In the genomic region with DNA sequence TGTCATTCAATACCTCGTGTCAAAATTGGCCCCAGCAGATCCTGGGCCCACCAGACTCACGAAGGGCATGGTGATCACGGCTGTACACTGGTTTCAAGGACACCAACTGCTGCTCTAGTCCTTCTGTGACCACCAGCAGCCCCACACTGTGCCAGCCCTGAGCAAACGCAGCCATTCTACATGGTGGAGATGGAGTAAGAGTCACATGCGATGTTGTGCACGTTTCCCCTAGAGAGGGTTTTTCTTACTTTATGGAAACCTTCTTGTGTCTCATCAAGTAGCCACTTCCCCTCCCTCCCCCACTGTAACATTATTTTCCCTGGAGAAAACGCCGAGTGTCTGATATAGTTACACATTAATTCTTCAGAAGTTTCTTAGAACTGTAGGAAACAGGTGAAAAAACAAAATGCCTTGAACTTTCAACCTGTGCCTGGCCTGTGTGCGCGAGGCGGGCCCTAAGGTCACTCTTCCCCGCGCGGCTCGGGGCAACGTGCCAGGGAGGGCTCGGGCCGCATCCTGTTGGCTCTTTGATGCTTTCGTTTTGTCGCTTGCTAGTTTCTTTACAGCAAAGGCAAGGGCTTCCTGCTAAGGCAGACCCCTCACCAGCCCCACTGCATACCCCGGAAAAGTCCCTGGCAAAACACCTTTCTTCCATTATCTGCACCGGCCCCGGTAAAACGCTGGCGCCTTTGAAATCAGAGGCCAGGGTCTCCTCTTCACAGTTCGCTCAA, we compare ENCODE assay signal across 14 cellular contexts. TPM values are rescaled to one million over a fixed set of nuclear protein-coding genes. Genes with fewer than 3 reads are reported as not detected.
DNase-seq lines count a peak whose midpoint lies in the region; ATAC-seq and TF ChIP-seq lines count a peak whose summit lies in the region.
"Had no signal": no experiment of that assay in that cellular context is flagged by ENCODE, and none has a peak within 500 bp of the region (broad histone marks: within the 10 kb centered on the region; RNA-seq: fewer than 3 reads in every experiment).

No MANE protein-coding gene starts in this region.

- H3K4me1 ChIP-seq in liver (ENCODE audit: control insufficient read depth in 4 of 4, insufficient read depth in 4 of 4, low read length in 3 of 4), result peaks cover 1 to 43% (median 31%) of the 10 kb centered on the region in 4 donors
- H3K4me1 ChIP-seq in spleen, result peaks cover 0 to 23% (median 2%) of the 10 kb centered on the region in 6 donors

- CTCF ChIA-PET in CD4-positive, alpha-beta T cell (lab: Charles Lee), result no interaction called here

- no peaks in the 10 kb centered on the region for H3K9me3 Mint-ChIP-seq in CD4-positive, alpha-beta T cell
- H3K9me3 Mint-ChIP-seq: activated CD4-positive, alpha-beta memory T cell treated with anti-CD3 and anti-CD28 coated beads for 36 hours had no signal

- 29% methylated on average over 26 of the region's 26 CpGs for WGBS in liver
- 58 to 74% (median 69%) methylated on average over 26 of the region's 26 CpGs for WGBS in spleen, 5 donors

- H3K27ac Mint-ChIP-seq in CD4-positive, alpha-beta T cell, result no peak overlapping the region
- H3K27ac Mint-ChIP-seq: activated CD4-positive, alpha-beta memory T cell treated with anti-CD3 and anti-CD28 coated beads for 36 hours had no signal

- no peak for TF ChIP-seq POLR2A in NB4 (IDR thresholded peaks at IDR 0.05; ENCODE audit: extremely low read depth, insufficient read length)
- no peak for TF ChIP-seq POLR2A in spleen (IDR thresholded peaks at IDR 0.05)

- peak overlapping the region in 1 of 2 donors; percentile 66 for H3K9ac ChIP-seq in liver (ENCODE audit: low read depth in 1 of 2, low read length in 2 of 2)

- DNase-seq in NB4 (ENCODE audit: low read depth), result peak; percentile 24
- DNase-seq in dermis blood vessel endothelial cell, result peak; percentile 72
- no peak for DNase-seq in spleen
- no peak for DNase-seq in CD4-positive, alpha-beta T cell
- DNase-seq in effector CD8-positive, alpha-beta T cell (lab: John Stamatoyannopoulos, UW), result no peak
- DNase-seq: activated CD4-positive, alpha-beta memory T cell treated with anti-CD3 and anti-CD28 coated beads for 36 hours; activated effector memory CD4-positive, alpha-beta T cell treated with anti-CD3 and anti-CD28 coated beads, Interleukin-2, amount 50 U/mL, for 16 hours; NCI-H2171 treated with DMSO at 0.1 percent for 48 hours; occipital lobe had no signal

- H3K4me1 Mint-ChIP-seq in CD4-positive, alpha-beta T cell (ENCODE audit: low read depth), result peaks cover 31% of the 10 kb centered on the region

- TF ChIP-seq CTCF in NB4 (IDR thresholded peaks at IDR 0.05; ENCODE audit: low read depth, low read length), result no peak
- TF ChIP-seq CTCF in liver (IDR thresholded peaks at IDR 0.05; ENCODE audit: low read depth, low read length, missing input control), result no peak
- no peak for TF ChIP-seq CTCF in spleen (IDR thresholded peaks at IDR 0.05 in 8 of 11, conservative IDR thresholded peaks at IDR 0.05 in 3 of 11)
- TF ChIP-seq CTCF in CD4-positive, alpha-beta T cell (IDR thresholded peaks at IDR 0.05), result no peak

- POLR2A ChIA-PET in CD4-positive, alpha-beta T cell (lab: Charles Lee), result no interaction called here

- no peak for ATAC-seq in CD4-positive, alpha-beta T cell (ENCODE audit: poor library complexity)
- no peak for ATAC-seq in HG03108 (IDR thresholded peaks at IDR 0.05; ENCODE audit: unreplicated experiment)
- ATAC-seq: GM12878 had no signal

- no peak overlapping the region for H3K4me3 ChIP-seq in NB4 (ENCODE audit: low read depth, low read length)
- H3K4me3 ChIP-seq in liver (ENCODE audit: low read depth in 1 of 3, low read length in 3 of 3), result peak overlapping the region in 2 of 3 donors; percentile 36 to 38
- peak overlapping the region in 4 of 8 donors; percentile 19 to 49 (median 26) for H3K4me3 ChIP-seq in spleen
- H3K4me3 ChIP-seq: GM12878, hepatocyte had no signal

- H3K27me3 Mint-ChIP-seq in CD4-positive, alpha-beta T cell, result no peaks in the 10 kb centered on the region
- H3K27me3 Mint-ChIP-seq: activated CD4-positive, alpha-beta memory T cell treated with anti-CD3 and anti-CD28 coated beads for 36 hours had no signal

- H3K9me3 ChIP-seq in liver (ENCODE audit: control insufficient read depth in 4 of 4, low read length in 3 of 4), result no peaks in the 10 kb centered on the region
- H3K9me3 ChIP-seq in spleen, result no peaks in the 10 kb centered on the region
- no peaks in the 10 kb centered on the region for H3K9me3 ChIP-seq in CD4-positive, alpha-beta T cell (ENCODE audit: control insufficient read depth, low read length)
- H3K9me3 ChIP-seq: tibial nerve had no signal

- H3K36me3 ChIP-seq in liver (ENCODE audit: control insufficient read depth in 4 of 4, insufficient read depth in 3 of 4, low read depth in 1 of 4, low read length in 3 of 4) (no peaks in the 10 kb centered on the region), spleen (no peaks in the 10 kb centered on the region)

- H3K36me3 Mint-ChIP-seq in CD4-positive, alpha-beta T cell (ENCODE audit: low read depth), result no peaks in the 10 kb centered on the region

- no peak overlapping the region for H3K4me3 Mint-ChIP-seq in CD4-positive, alpha-beta T cell
- H3K4me3 Mint-ChIP-seq: activated CD4-positive, alpha-beta memory T cell treated with anti-CD3 and anti-CD28 coated beads for 36 hours had no signal

- intact Hi-C loops in spleen (cut with DNase I; ENCODE audit: low total_unique reads), result no loop called here
- intact Hi-C loops in CD4-positive, alpha-beta T cell (cut with DNase I, micrococcal nuclease), result loop anchor here in 1 of 2 experiments (10.0 kb wide), 1 partner anchor 889 kb away; no protein-coding TSS in a partner anchor

- TF ChIP-seq RAD21 in liver (IDR thresholded peaks at IDR 0.05), result no peak

- H3K27me3 ChIP-seq in liver (ENCODE audit: control insufficient read depth in 4 of 4, insufficient read depth in 4 of 4, low read length in 3 of 4) (no peaks in the 10 kb centered on the region), spleen (replicated peaks in 1 of 7) (no peaks in the 10 kb centered on the region)
- no peaks in the 10 kb centered on the region for H3K27me3 ChIP-seq in CD4-positive, alpha-beta T cell (ENCODE audit: control insufficient read depth, insufficient read depth, low read length)
- H3K27me3 ChIP-seq: hepatocyte, tibial nerve had no signal

- H3K27ac ChIP-seq in liver (ENCODE audit: low read depth in 1 of 2, low read length in 2 of 2) (peak overlapping the region; percentile 72 to 83), spleen (peak overlapping the region in 5 of 8 donors; percentile 7 to 63 (median 24))
- no peak overlapping the region for H3K27ac ChIP-seq in CD4-positive, alpha-beta T cell (ENCODE audit: low read depth, low read length)
- H3K27ac ChIP-seq: hepatocyte, tibial nerve had no signal

TF ChIP-seq in liver, 16 proteins besides CTCF, POLR2A, EP300 and RAD21 (continues in another document):
- no peak for TF ChIP-seq MAX (IDR thresholded peaks at IDR 0.05)
- peak; percentile 71 to 84 for TF ChIP-seq RXRA (IDR thresholded peaks at IDR 0.05)
- TF ChIP-seq, protein P1, sequence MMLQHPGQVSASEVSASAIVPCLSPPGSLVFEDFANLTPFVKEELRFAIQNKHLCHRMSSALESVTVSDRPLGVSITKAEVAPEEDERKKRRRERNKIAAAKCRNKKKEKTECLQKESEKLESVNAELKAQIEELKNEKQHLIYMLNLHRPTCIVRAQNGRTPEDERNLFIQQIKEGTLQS (IDR thresholded peaks at IDR 0.05), result no peak
- no peak for TF ChIP-seq FOXA1 (IDR thresholded peaks at IDR 0.05)
- peak; percentile 59 to 65 for TF ChIP-seq HNF4A (conservative IDR thresholded peaks at IDR 0.05)
- TF ChIP-seq TAF1 (conservative IDR thresholded peaks at IDR 0.05), result no peak
- TF ChIP-seq FOXA2 (IDR thresholded peaks at IDR 0.05), result no peak
- peak; percentile 93 for TF ChIP-seq NR2F2 (IDR thresholded peaks at IDR 0.05)
- TF ChIP-seq SP1 (IDR thresholded peaks at IDR 0.05), result peak; percentile 66
- TF ChIP-seq, protein P2, sequence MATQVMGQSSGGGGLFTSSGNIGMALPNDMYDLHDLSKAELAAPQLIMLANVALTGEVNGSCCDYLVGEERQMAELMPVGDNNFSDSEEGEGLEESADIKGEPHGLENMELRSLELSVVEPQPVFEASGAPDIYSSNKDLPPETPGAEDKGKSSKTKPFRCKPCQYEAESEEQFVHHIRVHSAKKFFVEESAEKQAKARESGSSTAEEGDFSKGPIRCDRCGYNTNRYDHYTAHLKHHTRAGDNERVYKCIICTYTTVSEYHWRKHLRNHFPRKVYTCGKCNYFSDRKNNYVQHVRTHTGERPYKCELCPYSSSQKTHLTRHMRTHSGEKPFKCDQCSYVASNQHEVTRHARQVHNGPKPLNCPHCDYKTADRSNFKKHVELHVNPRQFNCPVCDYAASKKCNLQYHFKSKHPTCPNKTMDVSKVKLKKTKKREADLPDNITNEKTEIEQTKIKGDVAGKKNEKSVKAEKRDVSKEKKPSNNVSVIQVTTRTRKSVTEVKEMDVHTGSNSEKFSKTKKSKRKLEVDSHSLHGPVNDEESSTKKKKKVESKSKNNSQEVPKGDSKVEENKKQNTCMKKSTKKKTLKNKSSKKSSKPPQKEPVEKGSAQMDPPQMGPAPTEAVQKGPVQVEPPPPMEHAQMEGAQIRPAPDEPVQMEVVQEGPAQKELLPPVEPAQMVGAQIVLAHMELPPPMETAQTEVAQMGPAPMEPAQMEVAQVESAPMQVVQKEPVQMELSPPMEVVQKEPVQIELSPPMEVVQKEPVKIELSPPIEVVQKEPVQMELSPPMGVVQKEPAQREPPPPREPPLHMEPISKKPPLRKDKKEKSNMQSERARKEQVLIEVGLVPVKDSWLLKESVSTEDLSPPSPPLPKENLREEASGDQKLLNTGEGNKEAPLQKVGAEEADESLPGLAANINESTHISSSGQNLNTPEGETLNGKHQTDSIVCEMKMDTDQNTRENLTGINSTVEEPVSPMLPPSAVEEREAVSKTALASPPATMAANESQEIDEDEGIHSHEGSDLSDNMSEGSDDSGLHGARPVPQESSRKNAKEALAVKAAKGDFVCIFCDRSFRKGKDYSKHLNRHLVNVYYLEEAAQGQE (IDR thresholded peaks at IDR 0.05), result no peak
- no peak for TF ChIP-seq YY1 (IDR thresholded peaks at IDR 0.05)
- TF ChIP-seq HNF4G (IDR thresholded peaks at IDR 0.05), result peak; percentile 11
- TF ChIP-seq JUND (IDR thresholded peaks at IDR 0.05), result peak in 1 of 2 donors; percentile 10

RNA-seq across cellular contexts. Expression of gene GGACT, which starts 44.6 kb away (rescaled TPM):
- total RNA-seq in dermis blood vessel endothelial cell, result 6.1 and 7.2 TPM in 2 replicates
- total RNA-seq in liver, result 1 to 10 TPM; 3.3 to 4.9 TPM
- polyA plus RNA-seq in liver, result 1 to 10 TPM; 2.5 to 6.3 TPM
- 10 to 100 TPM in 1 of 7 donors, 1 to 10 TPM in 6; 2.5 to 19.7 (median 5.9) TPM for total RNA-seq in spleen
- polyA plus RNA-seq in spleen, result 1 to 10 TPM; 1.9 to 2.9 (median 2.7) TPM
- total RNA-seq in CD4-positive, alpha-beta T cell, result 1 to 10 TPM; 2.4 to 2.9 TPM

Comparison
In these comparisons a context has a peak if more than half of its experiments do, and no peak if none do; other contexts are left out.
1. DNase-seq: peak in NB4 (single experiment) and dermis blood vessel endothelial cell (single experiment); none in spleen (single experiment), CD4-positive, alpha-beta T cell (0 of 10) and effector CD8-positive, alpha-beta T cell (single experiment).